20 cellular contexts compared by ENCODE assay signal in the genomic region with DNA sequence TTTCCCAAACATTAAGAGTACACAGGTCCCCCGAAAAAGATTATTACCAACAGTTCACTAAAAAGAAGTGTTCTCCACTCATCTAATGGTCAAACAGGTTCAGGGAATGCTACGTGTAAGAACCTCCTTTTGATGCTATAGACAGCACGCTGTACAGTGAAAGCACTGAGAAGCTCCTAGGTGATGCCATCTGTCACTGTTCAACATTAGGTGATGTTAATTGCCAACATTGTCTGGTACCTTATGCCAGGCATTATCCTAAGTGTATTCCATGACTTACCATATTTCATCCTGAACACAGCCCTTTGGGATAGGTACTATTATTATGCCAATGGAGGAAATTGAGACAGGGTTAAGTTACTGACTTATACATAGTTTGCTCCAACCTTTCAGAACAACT.
"Had no signal": no experiment of that assay in that cellular context is flagged by ENCODE, and none has a peak within 500 bp of the region (broad histone marks: within the 10 kb centered on the region; RNA-seq: fewer than 3 reads in every experiment).

No MANE protein-coding gene starts in this region.

- DNase-seq: effector memory CD8-positive, alpha-beta T cell; gastrocnemius medialis; glutamatergic neuron; kidney; left cardiac atrium; left ventricle myocardium superior; mesenchymal stem cell; midbrain; naive B cell; psoas muscle; retina; right lobe of liver; stimulated activated CD4-positive, alpha-beta T cell treated with anti-CD3 and anti-CD28 coated beads, Interleukin-4, amount 100 ng/mL, for 1 hour; stimulated activated CD8-positive, alpha-beta memory T cell treated with anti-CD3 and anti-CD28 coated beads, Interleukin-4, amount 100 ng/mL, for 48 hours; stimulated activated naive CD8-positive, alpha-beta T cell treated with anti-CD3 and anti-CD28 coated beads, Interleukin-15, Interleukin-2, amounts not matched to agents 100 U/mL and 50 U/mL, for 24 hours; thyroid gland had no signal

- H3K4me1 Mint-ChIP-seq: naive B cell; nephron; stimulated activated effector memory CD8-positive, alpha-beta T cell treated with anti-CD3 and anti-CD28 coated beads, Interleukin-12 subunit alpha, Interleukin-12 subunit beta, amount 100 ng/mL, for 72 hours had no signal

- H3K4me3 Mint-ChIP-seq: dendritic cell treated with granulocyte-macrophage colony-stimulating factor and Interleukin-4, amounts not matched to agents 40 ng/mL and 50 ng/mL, for 4 days; effector memory CD8-positive, alpha-beta T cell; naive B cell; nephron; stimulated activated effector memory CD8-positive, alpha-beta T cell treated with anti-CD3 and anti-CD28 coated beads, Interleukin-12 subunit alpha, Interleukin-12 subunit beta, amount 100 ng/mL, for 72 hours; type B pancreatic cell had no signal

- ATAC-seq: effector memory CD8-positive, alpha-beta T cell; gastrocnemius medialis; left cardiac atrium; left ventricle myocardium superior; psoas muscle; stimulated activated effector memory CD8-positive, alpha-beta T cell treated with anti-CD3 and anti-CD28 coated beads, Interleukin-12 subunit alpha, Interleukin-12 subunit beta, amount 100 ng/mL, for 72 hours; stimulated activated naive CD8-positive, alpha-beta T cell treated with anti-CD3 and anti-CD28 coated beads, Interleukin-15, Interleukin-2, amounts not matched to agents 100 U/mL and 50 U/mL, for 24 hours had no signal

- H3K27me3 Mint-ChIP-seq: dendritic cell treated with granulocyte-macrophage colony-stimulating factor and Interleukin-4, amounts not matched to agents 40 ng/mL and 50 ng/mL, for 4 days had no signal

- H3K36me3 Mint-ChIP-seq: naive B cell; stimulated activated effector memory CD8-positive, alpha-beta T cell treated with anti-CD3 and anti-CD28 coated beads, Interleukin-12 subunit alpha, Interleukin-12 subunit beta, amount 100 ng/mL, for 72 hours; type B pancreatic cell had no signal

- H3K9me3 Mint-ChIP-seq: effector memory CD8-positive, alpha-beta T cell; nephron; stimulated activated effector memory CD8-positive, alpha-beta T cell treated with anti-CD3 and anti-CD28 coated beads, Interleukin-12 subunit alpha, Interleukin-12 subunit beta, amount 100 ng/mL, for 72 hours; type B pancreatic cell had no signal
